ENCODE assay signal across 14 cellular contexts in the genomic region with DNA sequence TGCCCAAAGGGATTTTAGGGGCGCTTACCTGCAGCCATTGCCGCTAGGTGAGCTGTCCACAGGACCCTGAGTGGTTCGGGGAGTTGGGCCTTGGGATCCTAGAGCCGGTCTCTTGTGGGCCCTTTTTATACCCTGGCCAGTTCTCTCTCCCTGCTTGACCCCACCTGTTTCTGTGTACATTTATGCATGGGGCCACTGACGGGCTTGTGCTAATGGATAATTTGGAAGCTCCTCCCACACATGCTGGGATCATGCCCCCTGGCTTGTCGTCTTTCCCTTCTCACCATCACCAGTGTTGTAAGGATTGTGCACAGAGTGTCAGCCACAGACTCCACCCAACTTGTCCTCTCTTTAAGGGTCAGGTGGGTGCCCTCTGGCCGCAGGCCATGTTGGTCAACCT. TPM values are rescaled to one million over a fixed set of nuclear protein-coding genes. Genes with fewer than 3 reads are reported as not detected.
"Had no signal": no experiment of that assay in that cellular context is flagged by ENCODE, and none has a peak within 500 bp of the region (broad histone marks: within the 10 kb centered on the region; RNA-seq: fewer than 3 reads in every experiment).

TSS of gene CSH2 (minus strand) at position 101 of the 400 bp plus-strand sequence. CDS start at position 38, 63 bp downstream.

RNA-seq across cellular contexts. Expression of gene CSH2, which starts in this region (rescaled TPM):
- total RNA-seq: stomach, subcutaneous adipose tissue, suprapubic skin, temporal lobe, thoracic aorta, thyroid gland, tibial nerve, transverse colon, upper lobe of left lung, upper lobe of right lung, ureter, urinary bladder, uterus, vagina had no signal
- polyA plus RNA-seq: stomach, urinary bladder had no signal
